ENCODE assay signal across 8 cellular contexts in genomic region chr14:75001899-75002298, GRCh38. TPM values are rescaled to one million over a fixed set of nuclear protein-coding genes. Genes with fewer than 3 reads are reported as not detected.
A peak's percentile ranks its signal among the peaks of the same experiment; 100 is the strongest.
DNase-seq lines count a peak whose midpoint lies in the region; ATAC-seq and TF ChIP-seq lines count a peak whose summit lies in the region.

No MANE protein-coding gene starts in this region.

- H3K4me3 ChIP-seq in HUES64 (ENCODE audit: low read length) (peak overlapping the region; percentile 91), muscle layer of duodenum (ENCODE audit: low read depth in 1 of 2, low read length in 2 of 2) (peak overlapping the region; percentile 97 to 98)

- WGBS in HUES64, result no CpG with 5 or more reads among the region's 1 CpG

- peaks cover 27% of the 10 kb centered on the region for H3K36me3 ChIP-seq in HUES64 (ENCODE audit: insufficient read depth, low read length)
- H3K36me3 ChIP-seq in muscle layer of duodenum (ENCODE audit: control insufficient read depth in 1 of 2, insufficient read depth in 2 of 2, low read length in 2 of 2), result peaks cover 13 to 19% of the 10 kb centered on the region in 2 donors

- TF ChIP-seq CTCF in 22Rv1 (IDR thresholded peaks at IDR 0.05) (no peak), GM13977 (IDR thresholded peaks at IDR 0.05; ENCODE audit: extremely low read depth, insufficient read depth, missing control alignments) (no peak)

- H3K9me3 ChIP-seq in HUES64 (ENCODE audit: insufficient read depth, low read depth, low read length) (no peaks in the 10 kb centered on the region), muscle layer of duodenum (ENCODE audit: control insufficient read depth in 1 of 2, low read length in 2 of 2) (no peaks in the 10 kb centered on the region)

- H3K4me1 ChIP-seq in HUES64 (ENCODE audit: insufficient read depth, low read length) (peaks cover 6% of the 10 kb centered on the region; the same call in 1 of the 2 replicates), muscle layer of duodenum (ENCODE audit: control insufficient read depth in 1 of 2, insufficient read depth in 2 of 2, low read length in 2 of 2) (peaks cover 7 to 20% of the 10 kb centered on the region in 2 donors)

- H3K27me3 ChIP-seq in HUES64 (ENCODE audit: insufficient read depth, low read length), result no peaks in the 10 kb centered on the region
- H3K27me3 ChIP-seq in muscle layer of duodenum (ENCODE audit: low read depth, low read length), result no peaks in the 10 kb centered on the region

- DNase-seq in caudate nucleus (lab: John Stamatoyannopoulos, UW), result no peak
- DNase-seq in GM13977 (ENCODE audit: low spot score), result no peak
- no peak for DNase-seq in NCI-H1048 (lab: John Stamatoyannopoulos, UW)
- no peak for DNase-seq in stimulated activated naive CD4-positive, alpha-beta T cell treated with Interleukin-2 at 50 U/mL for 16 hours (lab: John Stamatoyannopoulos, UW)

- in situ Hi-C loops in GM13977 (cut with MboI; ENCODE audit: low pct_unique_long_range_greater_than_20kb, low sequenced_read_pairs, unreplicated experiment), result no loop called here

- no peak overlapping the region for H3K9ac ChIP-seq in HUES64 (ENCODE audit: low read depth, low read length)

- no peak for ATAC-seq in GM21528 (IDR thresholded peaks at IDR 0.05; ENCODE audit: low FRiP score, unreplicated experiment)

- H3K27ac ChIP-seq in 22Rv1 (peak overlapping the region; percentile 70), HUES64 (ENCODE audit: low read depth, low read length) (no peak overlapping the region), caudate nucleus (ENCODE audit: low read depth, low read length) (peak overlapping the region; percentile 82), muscle layer of duodenum (ENCODE audit: low read length) (peak overlapping the region; percentile 83)

RNA-seq across cellular contexts. Expression of gene EIF2B2, which starts 0.8 kb away (rescaled TPM):
- 39.6 TPM for polyA plus RNA-seq in HUES64 (2013, experiment 1 of 2)
- polyA plus RNA-seq in HUES64 (2013, experiment 2 of 2), result 39.0 TPM

RNA-seq across cellular contexts. Expression of gene PGF, which starts 46.5 kb away (rescaled TPM):
- polyA plus RNA-seq in HUES64 (2013, experiment 1 of 2), result 3.2 TPM
- 5.1 TPM for polyA plus RNA-seq in HUES64 (2013, experiment 2 of 2)

RNA-seq across cellular contexts. Expression of gene MLH3, which starts 49.4 kb away (rescaled TPM):
- 9.0 TPM for polyA plus RNA-seq in HUES64 (2013, experiment 1 of 2)
- polyA plus RNA-seq in HUES64 (2013, experiment 2 of 2), result 12.6 TPM
